ENCODE assay signal across 9 cellular contexts in genomic region chr6:98769546-98769945, GRCh38.
DNase-seq lines count a peak whose midpoint lies in the region; ATAC-seq and TF ChIP-seq lines count a peak whose summit lies in the region.
"Had no signal": no experiment of that assay in that cellular context is flagged by ENCODE, and none has a peak within 500 bp of the region (broad histone marks: within the 10 kb centered on the region; RNA-seq: fewer than 3 reads in every experiment).

No MANE protein-coding gene starts in this region.

- no peak for TF ChIP-seq POLR2A in uterus (IDR thresholded peaks at IDR 0.05)

- H3K4me3 Mint-ChIP-seq in naive thymus-derived CD8-positive, alpha-beta T cell: no peak overlapping the region
- H3K4me3 Mint-ChIP-seq: central memory CD8-positive, alpha-beta T cell had no signal

- POLR2A ChIA-PET in naive thymus-derived CD8-positive, alpha-beta T cell (lab: Charles Lee): no interaction called here

- no peaks in the 10 kb centered on the region for H3K9me3 Mint-ChIP-seq in naive thymus-derived CD8-positive, alpha-beta T cell
- H3K9me3 Mint-ChIP-seq: central memory CD8-positive, alpha-beta T cell had no signal

- no peaks in the 10 kb centered on the region for H3K36me3 ChIP-seq in uterus

- peak; percentile 81 for ATAC-seq in GM18867 (IDR thresholded peaks at IDR 0.05; ENCODE audit: unreplicated experiment)
- no peak for ATAC-seq in HG02642 (IDR thresholded peaks at IDR 0.05; ENCODE audit: poor library complexity, unreplicated experiment)
- no peak for ATAC-seq in naive thymus-derived CD8-positive, alpha-beta T cell

- H3K27ac Mint-ChIP-seq in naive thymus-derived CD8-positive, alpha-beta T cell: no peak overlapping the region

- no peak overlapping the region for H3K27ac ChIP-seq in uterus

- H3K4me1 Mint-ChIP-seq in naive thymus-derived CD8-positive, alpha-beta T cell: peaks cover 0 to 2% (median under 1%) of the 10 kb centered on the region in 4 donors

- no peaks in the 10 kb centered on the region for H3K36me3 Mint-ChIP-seq in naive thymus-derived CD8-positive, alpha-beta T cell

- H3K27me3 ChIP-seq in uterus: no peaks in the 10 kb centered on the region

- no peaks in the 10 kb centered on the region for H3K4me1 ChIP-seq in uterus

- no peak overlapping the region for H3K4me3 ChIP-seq in epithelial cell of esophagus (ENCODE audit: low read length)
- no peak overlapping the region for H3K4me3 ChIP-seq in uterus

- TF ChIP-seq CTCF in epithelial cell of esophagus (IDR thresholded peaks at IDR 0.05; ENCODE audit: insufficient read depth, low read depth, low read length, missing control alignments) (peak; percentile 55), uterus (IDR thresholded peaks at IDR 0.05) (no peak)

- H3K9me3 ChIP-seq in uterus: no peaks in the 10 kb centered on the region

- intact Hi-C loops in uterus (cut with DNase I; ENCODE audit: low total_unique reads): no loop called here

- DNase-seq in COR-L47 (lab: John Stamatoyannopoulos, UW): peak; percentile 61
- DNase-seq in NCI-H1436 treated with DMSO at 0.1 percent for 48 hours (lab: John Stamatoyannopoulos, UW): peak; percentile 48
- DNase-seq in epithelial cell of esophagus (ENCODE audit: low read depth): peak; percentile 67
- DNase-seq in uterus: no peak
- DNase-seq in occipital lobe (lab: John Stamatoyannopoulos, UW): no peak
- DNase-seq in naive thymus-derived CD8-positive, alpha-beta T cell: no peak

- peaks cover 12 to 56% (median 27%) of the 10 kb centered on the region in 5 donors for H3K27me3 Mint-ChIP-seq in naive thymus-derived CD8-positive, alpha-beta T cell

Comparison
In these comparisons a context has a peak if more than half of its experiments do, and no peak if none do; other contexts are left out.
1. DNase-seq: peak in COR-L47 (single experiment), NCI-H1436 treated with DMSO at 0.1 percent for 48 hours (single experiment) and epithelial cell of esophagus (single experiment); none in uterus (0 of 2), occipital lobe (single experiment) and naive thymus-derived CD8-positive, alpha-beta T cell (0 of 10).